1 cellular context compared by ENCODE assay signal in the genomic region with DNA sequence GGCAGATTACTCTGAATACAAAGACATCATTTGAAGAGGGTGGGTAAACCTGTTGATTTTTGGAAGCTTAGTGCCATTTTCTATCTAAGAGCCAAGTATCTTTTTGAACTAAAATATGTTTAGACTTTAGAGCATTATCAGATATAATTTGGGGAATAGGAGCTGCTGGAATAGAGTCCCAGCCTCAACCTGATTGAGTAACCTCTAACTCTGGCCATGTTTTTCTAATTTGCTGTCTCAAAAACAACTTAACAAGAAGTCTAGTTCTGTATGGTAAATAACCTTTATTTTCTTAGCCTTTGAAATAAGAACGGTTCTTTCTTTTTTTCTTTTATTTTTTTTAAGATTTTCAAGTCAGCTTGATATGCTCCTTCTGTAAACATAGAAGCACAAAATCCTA.
TF ChIP-seq lines count a peak whose summit lies in the region.

No MANE protein-coding gene starts in this region.

TF ChIP-seq in K562, 482 proteins besides CTCF, POLR2A, EP300 and RAD21 (continued from another document):
- TF ChIP-seq, protein P1, sequence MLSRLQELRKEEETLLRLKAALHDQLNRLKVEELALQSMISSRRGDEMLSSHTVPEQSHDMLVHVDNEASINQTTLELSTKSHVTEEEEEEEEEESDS (CRISPR knock-in tag; IDR thresholded peaks at IDR 0.05), result no peak
- TF ChIP-seq NR3C1 (CRISPR knock-in tag; IDR thresholded peaks at IDR 0.05), result no peak
- TF ChIP-seq, protein P2, sequence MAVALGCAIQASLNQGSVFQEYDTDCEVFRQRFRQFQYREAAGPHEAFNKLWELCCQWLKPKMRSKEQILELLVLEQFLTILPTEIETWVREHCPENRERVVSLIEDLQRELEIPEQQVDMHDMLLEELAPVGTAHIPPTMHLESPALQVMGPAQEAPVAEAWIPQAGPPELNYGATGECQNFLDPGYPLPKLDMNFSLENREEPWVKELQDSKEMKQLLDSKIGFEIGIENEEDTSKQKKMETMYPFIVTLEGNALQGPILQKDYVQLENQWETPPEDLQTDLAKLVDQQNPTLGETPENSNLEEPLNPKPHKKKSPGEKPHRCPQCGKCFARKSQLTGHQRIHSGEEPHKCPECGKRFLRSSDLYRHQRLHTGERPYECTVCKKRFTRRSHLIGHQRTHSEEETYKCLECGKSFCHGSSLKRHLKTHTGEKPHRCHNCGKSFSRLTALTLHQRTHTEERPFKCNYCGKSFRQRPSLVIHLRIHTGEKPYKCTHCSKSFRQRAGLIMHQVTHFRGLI (CRISPR knock-in tag; IDR thresholded peaks at IDR 0.05), result no peak
- no peak for TF ChIP-seq ZNF347 (CRISPR knock-in tag; IDR thresholded peaks at IDR 0.05; ENCODE audit: low read depth)
- TF ChIP-seq CCAR2 (IDR thresholded peaks at IDR 0.05; ENCODE audit: low read depth, low read length), result no peak
TF ChIP-seq in K562: peak in this region for 0.
